1 cellular context compared by ENCODE assay signal in the genomic region with DNA sequence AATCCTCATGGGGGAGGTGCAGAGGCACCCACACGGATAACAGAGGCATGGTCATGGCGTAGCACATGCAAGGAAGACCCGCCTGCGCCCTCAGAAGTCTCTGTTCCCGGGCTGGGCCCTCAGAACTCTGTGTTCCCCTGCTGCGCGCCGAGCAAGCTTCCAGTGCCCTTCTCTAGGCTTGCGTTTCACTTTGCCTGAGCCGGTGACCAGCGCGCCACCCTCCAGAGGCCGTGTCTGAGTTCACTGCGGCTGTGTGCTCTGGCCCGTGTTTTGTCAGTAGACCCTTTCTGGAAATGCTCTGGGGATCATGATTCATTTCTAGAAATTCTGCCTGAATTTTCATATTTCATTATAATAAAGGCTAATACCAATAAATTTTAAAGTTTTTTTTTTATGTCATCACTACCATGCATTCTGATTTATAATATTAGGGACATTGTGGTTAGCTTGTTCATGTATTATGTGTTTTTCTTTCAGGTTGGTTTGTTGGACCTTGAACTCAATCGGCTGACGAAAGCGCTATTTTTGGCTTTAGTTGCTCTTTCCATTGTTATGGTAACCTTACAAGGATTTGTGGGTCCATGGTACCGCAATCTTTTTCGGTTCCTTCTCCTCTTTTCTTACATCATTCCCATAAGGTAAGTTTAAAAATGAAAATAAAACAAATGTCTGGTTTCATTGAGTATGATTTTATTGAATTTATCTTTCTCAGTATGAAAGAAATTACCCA.
TF ChIP-seq lines count a peak whose summit lies in the region.

No MANE protein-coding gene starts in this region.

TF ChIP-seq in GM23338, 12 proteins besides CTCF, POLR2A, EP300 and RAD21 (continued from another document):
- TF ChIP-seq, protein P1, sequence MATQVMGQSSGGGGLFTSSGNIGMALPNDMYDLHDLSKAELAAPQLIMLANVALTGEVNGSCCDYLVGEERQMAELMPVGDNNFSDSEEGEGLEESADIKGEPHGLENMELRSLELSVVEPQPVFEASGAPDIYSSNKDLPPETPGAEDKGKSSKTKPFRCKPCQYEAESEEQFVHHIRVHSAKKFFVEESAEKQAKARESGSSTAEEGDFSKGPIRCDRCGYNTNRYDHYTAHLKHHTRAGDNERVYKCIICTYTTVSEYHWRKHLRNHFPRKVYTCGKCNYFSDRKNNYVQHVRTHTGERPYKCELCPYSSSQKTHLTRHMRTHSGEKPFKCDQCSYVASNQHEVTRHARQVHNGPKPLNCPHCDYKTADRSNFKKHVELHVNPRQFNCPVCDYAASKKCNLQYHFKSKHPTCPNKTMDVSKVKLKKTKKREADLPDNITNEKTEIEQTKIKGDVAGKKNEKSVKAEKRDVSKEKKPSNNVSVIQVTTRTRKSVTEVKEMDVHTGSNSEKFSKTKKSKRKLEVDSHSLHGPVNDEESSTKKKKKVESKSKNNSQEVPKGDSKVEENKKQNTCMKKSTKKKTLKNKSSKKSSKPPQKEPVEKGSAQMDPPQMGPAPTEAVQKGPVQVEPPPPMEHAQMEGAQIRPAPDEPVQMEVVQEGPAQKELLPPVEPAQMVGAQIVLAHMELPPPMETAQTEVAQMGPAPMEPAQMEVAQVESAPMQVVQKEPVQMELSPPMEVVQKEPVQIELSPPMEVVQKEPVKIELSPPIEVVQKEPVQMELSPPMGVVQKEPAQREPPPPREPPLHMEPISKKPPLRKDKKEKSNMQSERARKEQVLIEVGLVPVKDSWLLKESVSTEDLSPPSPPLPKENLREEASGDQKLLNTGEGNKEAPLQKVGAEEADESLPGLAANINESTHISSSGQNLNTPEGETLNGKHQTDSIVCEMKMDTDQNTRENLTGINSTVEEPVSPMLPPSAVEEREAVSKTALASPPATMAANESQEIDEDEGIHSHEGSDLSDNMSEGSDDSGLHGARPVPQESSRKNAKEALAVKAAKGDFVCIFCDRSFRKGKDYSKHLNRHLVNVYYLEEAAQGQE (IDR thresholded peaks at IDR 0.05; ENCODE audit: unreplicated experiment), result no peak
- no peak for TF ChIP-seq JUNB (IDR thresholded peaks at IDR 0.05; ENCODE audit: unreplicated experiment)
TF ChIP-seq in GM23338: peak in this region for 0.
